Comparison of ENCODE assay signal across 16 cellular contexts in the genomic region with DNA sequence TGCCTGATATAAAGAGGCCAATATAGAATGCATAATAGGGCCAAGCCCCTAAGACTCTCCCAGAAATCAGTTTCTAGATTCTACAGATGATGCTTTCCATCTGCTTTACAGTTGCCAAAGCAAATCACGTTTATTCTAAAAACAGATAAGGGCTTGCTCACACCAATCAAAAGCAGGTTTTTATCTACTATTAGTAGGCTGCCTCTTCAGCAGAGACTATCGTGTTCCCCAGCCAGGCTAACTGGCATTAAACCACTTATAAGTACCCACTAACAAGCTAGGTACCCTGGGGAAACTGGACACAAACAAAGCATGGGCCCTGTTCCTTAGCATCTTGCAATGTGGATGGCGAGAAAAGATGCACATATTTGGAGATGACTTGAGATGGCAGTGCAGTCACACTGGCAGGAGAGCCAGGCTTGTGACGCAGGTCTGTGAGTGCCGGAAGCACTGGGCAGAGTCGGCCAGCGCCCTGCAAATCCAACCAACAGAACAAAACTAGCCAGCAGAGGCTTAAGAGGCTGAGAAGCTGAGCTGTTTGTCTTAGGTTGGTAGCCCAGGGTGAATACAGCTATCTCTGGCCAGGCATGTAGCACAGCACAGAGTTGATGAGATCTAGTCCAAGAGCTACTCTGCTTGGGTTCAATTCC.
DNase-seq lines count a peak whose midpoint lies in the region; ATAC-seq, FAIRE-seq and TF ChIP-seq lines count a peak whose summit lies in the region.
"Had no signal": no experiment of that assay in that cellular context is flagged by ENCODE, and none has a peak within 500 bp of the region (broad histone marks: within the 10 kb centered on the region; RNA-seq: fewer than 3 reads in every experiment).

No MANE protein-coding gene starts in this region.

- no peaks in the 10 kb centered on the region for H3K36me3 Mint-ChIP-seq in activated CD4-positive, alpha-beta T cell treated with anti-CD3 and anti-CD28 coated beads for 36 hours (ENCODE audit: low read depth)

- H3K36me3 ChIP-seq in lower lobe of right lung (no peaks in the 10 kb centered on the region), suprapubic skin (no peaks in the 10 kb centered on the region)
- H3K36me3 ChIP-seq: MG63, ovary had no signal

- WGBS in suprapubic skin = 64% methylated on average over 7 of the region's 7 CpGs

- no peak overlapping the region for H3K27ac Mint-ChIP-seq in activated CD4-positive, alpha-beta T cell treated with anti-CD3 and anti-CD28 coated beads for 36 hours

- POLR2A ChIA-PET in activated CD4-positive, alpha-beta T cell treated with anti-CD3 and anti-CD28 coated beads for 36 hours (lab: Charles Lee) = interaction anchor here (0.6 kb wide), 1 partner anchor 195 kb away, joined by 4 read pairs; no protein-coding TSS in a partner anchor

- peak in 43 of 56 donors; percentile 2 to 62 (median 35) for TF ChIP-seq CTCF in dorsolateral prefrontal cortex (IDR thresholded peaks at IDR 0.05 in 54 of 56, conservative IDR thresholded peaks at IDR 0.05 in 2 of 56; ENCODE audit: low read depth in 1 of 56, partially characterized antibody in 56 of 56)
- TF ChIP-seq CTCF in lower lobe of right lung (IDR thresholded peaks at IDR 0.05) = peak; percentile 15
- TF ChIP-seq CTCF in suprapubic skin (IDR thresholded peaks at IDR 0.05) = no peak

- CTCF ChIA-PET in activated CD4-positive, alpha-beta T cell treated with anti-CD3 and anti-CD28 coated beads for 36 hours (lab: Charles Lee) = interaction anchor here (0.7 to 2.1 kb wide), 3 partner anchors 38 to 124 kb away, joined by 3 to 5 read pairs (median 3); no protein-coding TSS in a partner anchor

- H3K9me3 ChIP-seq in lower lobe of right lung (no peaks in the 10 kb centered on the region), suprapubic skin (no peaks in the 10 kb centered on the region)
- H3K9me3 ChIP-seq: MG63, ovary had no signal

- H3K9me3 Mint-ChIP-seq in activated CD4-positive, alpha-beta T cell treated with anti-CD3 and anti-CD28 coated beads for 36 hours (ENCODE audit: low read depth) = peaks cover 4% of the 10 kb centered on the region

- peaks cover 52% of the 10 kb centered on the region for H3K4me1 ChIP-seq in lower lobe of right lung
- peaks cover 18% of the 10 kb centered on the region for H3K4me1 ChIP-seq in suprapubic skin

- H3K27me3 ChIP-seq in dorsolateral prefrontal cortex (no peaks in the 10 kb centered on the region), lower lobe of right lung (ENCODE audit: low read depth) (no peaks in the 10 kb centered on the region), suprapubic skin (no peaks in the 10 kb centered on the region)
- H3K27me3 ChIP-seq: MG63, ovary had no signal

- TF ChIP-seq POLR2A in suprapubic skin (IDR thresholded peaks at IDR 0.05) (no peak), GM12891 (IDR thresholded peaks at IDR 0.05; ENCODE audit: low read depth, low read length) (no peak)

- ATAC-seq in activated CD4-positive, alpha-beta T cell treated with anti-CD3 and anti-CD28 coated beads for 36 hours = peak; percentile 66
- peak in 1 of 2 donors; percentile 12 for ATAC-seq in lower lobe of right lung
- no peak for ATAC-seq in HG02623 (IDR thresholded peaks at IDR 0.05; ENCODE audit: unreplicated experiment)

- intact Hi-C loops in activated CD4-positive, alpha-beta T cell treated with anti-CD3 and anti-CD28 coated beads for 36 hours (cut with DNase I, micrococcal nuclease) = no loop called here
- intact Hi-C loops in dorsolateral prefrontal cortex (cut with DNase I) = loop anchor here (5.0 kb wide), 3 partner anchors 38 to 143 kb away; a partner anchor contains a TSS
- intact Hi-C loops in lower lobe of right lung (cut with DNase I) = no loop called here

- no peak for TF ChIP-seq EP300 in suprapubic skin (IDR thresholded peaks at IDR 0.05)

- H3K27ac ChIP-seq in dorsolateral prefrontal cortex = peak overlapping the region; percentile 26 to 95 (median 78)
- peak overlapping the region; percentile 26 for H3K27ac ChIP-seq in lower lobe of right lung
- H3K27ac ChIP-seq in suprapubic skin = peak overlapping the region; percentile 45
- H3K27ac ChIP-seq: ovary had no signal

- H3K27me3 Mint-ChIP-seq in activated CD4-positive, alpha-beta T cell treated with anti-CD3 and anti-CD28 coated beads for 36 hours = no peaks in the 10 kb centered on the region

- peak; percentile 48 for DNase-seq in activated CD4-positive, alpha-beta T cell treated with anti-CD3 and anti-CD28 coated beads for 36 hours
- DNase-seq in activated CD4-positive, alpha-beta T cell treated with anti-CD3 and anti-CD28 coated beads, Interleukin-2, amount 50 U/mL, for 48 hours = no peak
- DNase-seq in dorsolateral prefrontal cortex (peak; percentile 47 to 90 (median 80)), lower lobe of right lung (no peak), suprapubic skin (ENCODE audit: low spot score in 2 of 2) (peak in 1 of 2 donors; percentile 57), GM12891 (ENCODE audit: insufficient read length, low spot score) (no peak), DMS53 treated with DMSO at 0.1 percent for 48 hours (lab: John Stamatoyannopoulos, UW; ENCODE audit: unreplicated experiment) (no peak)
- DNase-seq: activated T-cell treated with anti-CD3 and anti-CD28 coated beads, Interleukin-2, amount 50 U/mL, for 1 hour; cortex of kidney; DND-41; H7; NK-92 treated with Interleukin-12 subunit alpha and Interleukin-12 subunit beta, amount 100 ng/mL, for 24 hours; ovary had no signal

- no peak for FAIRE-seq in GM12891 (lab: Jason Lieb, UNC)
- FAIRE-seq: A204.1 had no signal

- H3K4me1 Mint-ChIP-seq in activated CD4-positive, alpha-beta T cell treated with anti-CD3 and anti-CD28 coated beads for 36 hours = peaks cover 1% of the 10 kb centered on the region

- H3K4me3 ChIP-seq in dorsolateral prefrontal cortex (peak overlapping the region in 3 of 59 donors; percentile 7 to 9 (median 8)), lower lobe of right lung (no peak overlapping the region), suprapubic skin (no peak overlapping the region)
- H3K4me3 ChIP-seq: MG63, ovary had no signal

- H3K4me3 Mint-ChIP-seq in activated CD4-positive, alpha-beta T cell treated with anti-CD3 and anti-CD28 coated beads for 36 hours = no peak overlapping the region

TF ChIP-seq in GM12891, 5 proteins besides CTCF, POLR2A, EP300 and RAD21:
- TF ChIP-seq POU2F2 (IDR thresholded peaks at IDR 0.05; ENCODE audit: low read depth, low read length) (no peak), POLR2AphosphoS5 (IDR thresholded peaks at IDR 0.05; ENCODE audit: low read depth, low read length) (no peak), TAF1 (IDR thresholded peaks at IDR 0.05; ENCODE audit: low read depth, low read length) (no peak), SPI1 (IDR thresholded peaks at IDR 0.05; ENCODE audit: low read depth, low read length) (no peak), PAX5 (IDR thresholded peaks at IDR 0.05; ENCODE audit: insufficient read depth, low read length, severe bottlenecking) (no peak)

Comparison
In these comparisons a context has a peak if more than half of its experiments do, and no peak if none do; other contexts are left out.
1. DNase-seq: peak in activated CD4-positive, alpha-beta T cell treated with anti-CD3 and anti-CD28 coated beads for 36 hours (single experiment) and dorsolateral prefrontal cortex (10 of 10); none in activated CD4-positive, alpha-beta T cell treated with anti-CD3 and anti-CD28 coated beads, Interleukin-2, amount 50 U/mL, for 48 hours (0 of 2), lower lobe of right lung (single experiment), GM12891 (single experiment) and DMS53 treated with DMSO at 0.1 percent for 48 hours (single experiment).
2. H3K27ac ChIP-seq: peak in every context shown above with its lines; median percentile 78 in dorsolateral prefrontal cortex; 45 in suprapubic skin; 26 in lower lobe of right lung.
3. CTCF ChIP-seq: peak in dorsolateral prefrontal cortex (43 of 56) and lower lobe of right lung (single experiment); none in suprapubic skin (0 of 2).
4. intact Hi-C loops: an anchor here in dorsolateral prefrontal cortex (5.0 kb wide); none called in activated CD4-positive, alpha-beta T cell treated with anti-CD3 and anti-CD28 coated beads for 36 hours and lower lobe of right lung.